ENCODE assay signal across 29 cellular contexts in genomic region chr12:123957191-123957590, GRCh38.
"Had no signal": no experiment of that assay in that cellular context is flagged by ENCODE, and none has a peak within 500 bp of the region (broad histone marks: within the 10 kb centered on the region; RNA-seq: fewer than 3 reads in every experiment).

No MANE protein-coding gene starts in this region.

- ATAC-seq: heart right ventricle; mucosa of descending colon; natural killer cell treated with Interleukin-12 subunit alpha and Interleukin-12 subunit beta and Interleukin-15 and Interleukin-18, amount 100 ng/mL, for 72 hours; right cardiac atrium; stimulated activated effector memory CD8-positive, alpha-beta T cell treated with anti-CD3 and anti-CD28 coated beads, Interleukin-12 subunit alpha, Interleukin-12 subunit beta, amount 100 ng/mL, for 72 hours had no signal

- FAIRE-seq: colon, endometrium, islet of Langerhans had no signal

- DNase-seq: effector memory CD4-positive, alpha-beta T cell; erythroblast; esophagus squamous epithelium; foreskin melanocyte; glutamatergic neuron; heart right ventricle; hippocampal formation; kidney glomerular epithelial cell; left colon; mucosa of descending colon; naive B cell; right cardiac atrium; sigmoid colon; stimulated activated CD4-positive, alpha-beta T cell treated with anti-CD3 and anti-CD28 coated beads, Interleukin-2, amount 100 ng/mL, for 24 hours; stimulated activated CD4-positive, alpha-beta T cell treated with anti-CD3 and anti-CD28 coated beads, Interleukin-4, amount 100 ng/mL, for 24 hours; stimulated activated naive CD4-positive, alpha-beta T cell treated with Interleukin-2 at 50 U/mL for 16 hours; stomach; tibial artery had no signal

- H3K9me3 ChIP-seq: esophagus squamous epithelium, heart right ventricle, mucosa of descending colon, prostate gland, sigmoid colon, stomach, tibial artery had no signal

- H3K4me3 Mint-ChIP-seq: dendritic cell treated with granulocyte-macrophage colony-stimulating factor and Interleukin-4, amounts not matched to agents 40 ng/mL and 50 ng/mL, for 4 days; memory B cell; naive B cell; natural killer cell treated with Interleukin-12 subunit alpha and Interleukin-12 subunit beta and Interleukin-15 and Interleukin-18, amount 100 ng/mL, for 72 hours; neural crest cell; stimulated activated effector memory CD8-positive, alpha-beta T cell treated with anti-CD3 and anti-CD28 coated beads, Interleukin-12 subunit alpha, Interleukin-12 subunit beta, amount 100 ng/mL, for 72 hours; type B pancreatic cell had no signal

- H3K4me1 Mint-ChIP-seq: memory B cell; stimulated activated effector memory CD8-positive, alpha-beta T cell treated with anti-CD3 and anti-CD28 coated beads, Interleukin-12 subunit alpha, Interleukin-12 subunit beta, amount 100 ng/mL, for 72 hours had no signal

- H3K9me3 Mint-ChIP-seq: dendritic cell treated with granulocyte-macrophage colony-stimulating factor and Interleukin-4, amounts not matched to agents 40 ng/mL and 50 ng/mL, for 4 days; memory B cell; naive B cell; natural killer cell treated with Interleukin-12 subunit alpha and Interleukin-12 subunit beta and Interleukin-15 and Interleukin-18, amount 100 ng/mL, for 72 hours; neural crest cell; stimulated activated effector memory CD8-positive, alpha-beta T cell treated with anti-CD3 and anti-CD28 coated beads, Interleukin-12 subunit alpha, Interleukin-12 subunit beta, amount 100 ng/mL, for 72 hours; type B pancreatic cell had no signal

- H3K27me3 Mint-ChIP-seq: dendritic cell treated with granulocyte-macrophage colony-stimulating factor and Interleukin-4, amounts not matched to agents 40 ng/mL and 50 ng/mL, for 4 days; memory B cell; naive B cell; natural killer cell treated with Interleukin-12 subunit alpha and Interleukin-12 subunit beta and Interleukin-15 and Interleukin-18, amount 100 ng/mL, for 72 hours; type B pancreatic cell had no signal

- H3K36me3 Mint-ChIP-seq: naive B cell; natural killer cell treated with Interleukin-12 subunit alpha and Interleukin-12 subunit beta and Interleukin-15 and Interleukin-18, amount 100 ng/mL, for 72 hours; type B pancreatic cell had no signal

- H3K27me3 ChIP-seq: esophagus squamous epithelium, heart right ventricle, sigmoid colon, stomach, tibial artery had no signal

- H3K36me3 ChIP-seq: esophagus squamous epithelium, prostate gland, sigmoid colon, stomach, tibial artery had no signal

- H3K27ac ChIP-seq: esophagus squamous epithelium, prostate gland, tibial artery had no signal

- H3K4me1 ChIP-seq: prostate gland, sigmoid colon had no signal

- H3K27ac Mint-ChIP-seq: dendritic cell treated with granulocyte-macrophage colony-stimulating factor and Interleukin-4, amounts not matched to agents 40 ng/mL and 50 ng/mL, for 4 days; memory B cell; naive B cell; stimulated activated effector memory CD8-positive, alpha-beta T cell treated with anti-CD3 and anti-CD28 coated beads, Interleukin-12 subunit alpha, Interleukin-12 subunit beta, amount 100 ng/mL, for 72 hours; type B pancreatic cell had no signal

- H3K4me3 ChIP-seq: esophagus squamous epithelium, heart right ventricle, lung, mucosa of descending colon, prostate gland, sigmoid colon, stomach, tibial artery had no signal
